In genomic region chrX:136497556-136498048, GRCh38 we compare ENCODE assay signal across 8 cellular contexts. TPM values are rescaled to one million over a fixed set of nuclear protein-coding genes. Genes with fewer than 3 reads are reported as not detected.
DNase-seq lines count a peak whose midpoint lies in the region; ATAC-seq and TF ChIP-seq lines count a peak whose summit lies in the region.

Gene HTATSF1, plus strand, starts transcription at chrX:136497592. Its CDS starts 93 bp downstream, at chrX:136497685.

- ATAC-seq in HG03342 (IDR thresholded peaks at IDR 0.05; ENCODE audit: unreplicated experiment) (peak; percentile 12), Right ventricle myocardium superior (ENCODE audit: poor library complexity) (peak; percentile 3)
- ATAC-seq in activated CD8-positive, alpha-beta T cell treated with anti-CD3 and anti-CD28 coated beads, Interleukin-2, amount 10 ng/mL, durations not matched to agents 7 days and 5 days: peak; percentile 10

- H3K4me1 Mint-ChIP-seq in activated CD8-positive, alpha-beta T cell treated with anti-CD3 and anti-CD28 coated beads, Interleukin-2, amount 10 ng/mL, durations not matched to agents 7 days and 5 days (ENCODE audit: low read depth): peaks cover 28% of the 10 kb centered on the region
- H3K4me1 Mint-ChIP-seq in progenitor cell of endocrine pancreas (ENCODE audit: low read depth): peaks cover 9% of the 10 kb centered on the region

- H3K27ac Mint-ChIP-seq in activated CD8-positive, alpha-beta T cell treated with anti-CD3 and anti-CD28 coated beads, Interleukin-2, amount 10 ng/mL, durations not matched to agents 7 days and 5 days: peak within 1 kb of the TSS; percentile 95
- H3K27ac Mint-ChIP-seq in progenitor cell of endocrine pancreas: peak within 1 kb of the TSS; percentile 99

- POLR2A ChIA-PET in activated CD8-positive, alpha-beta T cell treated with anti-CD3 and anti-CD28 coated beads, Interleukin-2, amount 10 ng/mL, durations not matched to agents 7 days and 5 days (lab: Charles Lee): interaction anchor here (0.7 to 2.2 kb wide), 4 partner anchors 9 to 383 kb away, joined by 3 to 8 read pairs (median 4); partner anchors contain the start of gene RBMX
- POLR2A ChIA-PET in GM10248 (lab: Yijun Ruan, JAX): interaction anchor here (0.6 kb wide), 1 partner anchor 22 kb away, joined by 4 read pairs; no protein-coding TSS in a partner anchor

- CTCF ChIA-PET in activated CD8-positive, alpha-beta T cell treated with anti-CD3 and anti-CD28 coated beads, Interleukin-2, amount 10 ng/mL, durations not matched to agents 7 days and 5 days (lab: Charles Lee): interaction anchor here (1.1 to 1.7 kb wide), 3 partner anchors 80 to 199 kb away, joined by 3 to 9 read pairs (median 7); no protein-coding TSS in a partner anchor
- CTCF ChIA-PET in GM10248 (lab: Yijun Ruan, JAX): no interaction called here

- H3K36me3 Mint-ChIP-seq in activated CD8-positive, alpha-beta T cell treated with anti-CD3 and anti-CD28 coated beads, Interleukin-2, amount 10 ng/mL, durations not matched to agents 7 days and 5 days (ENCODE audit: low read depth): peaks cover 27% of the 10 kb centered on the region
- H3K36me3 Mint-ChIP-seq in progenitor cell of endocrine pancreas (ENCODE audit: insufficient read depth): peaks cover 7% of the 10 kb centered on the region

- in situ Hi-C loops in ACHN (cut with HindIII; ENCODE audit: low pct_ligation_motif_present, low pct_unique_long_range_greater_than_20kb, low sequenced_read_pairs): no loop called here

- intact Hi-C loops in Right ventricle myocardium superior (cut with DNase I): no loop called here

- peak; percentile 26 for DNase-seq in stimulated activated naive CD4-positive, alpha-beta T cell treated with Interleukin-2 at 50 U/mL for 16 hours (lab: John Stamatoyannopoulos, UW)
- DNase-seq in stimulated activated naive CD4-positive, alpha-beta T cell (lab: John Stamatoyannopoulos, UW): no peak
- no peak for DNase-seq in activated CD8-positive, alpha-beta T cell treated with anti-CD3 and anti-CD28 coated beads, Interleukin-2, amount 10 ng/mL, durations not matched to agents 7 days and 5 days
- DNase-seq in Right ventricle myocardium superior (peak; percentile 41), progenitor cell of endocrine pancreas (ENCODE audit: low spot score, unreplicated experiment) (no peak), GM10248 (ENCODE audit: extremely low spot score) (no peak), ACHN (no peak)

- no peaks in the 10 kb centered on the region for H3K9me3 Mint-ChIP-seq in activated CD8-positive, alpha-beta T cell treated with anti-CD3 and anti-CD28 coated beads, Interleukin-2, amount 10 ng/mL, durations not matched to agents 7 days and 5 days (ENCODE audit: insufficient read depth)
- peaks cover 3% of the 10 kb centered on the region for H3K9me3 Mint-ChIP-seq in progenitor cell of endocrine pancreas (ENCODE audit: low read depth)

- H3K27me3 Mint-ChIP-seq in activated CD8-positive, alpha-beta T cell treated with anti-CD3 and anti-CD28 coated beads, Interleukin-2, amount 10 ng/mL, durations not matched to agents 7 days and 5 days (ENCODE audit: low read depth): peaks cover 6% of the 10 kb centered on the region
- no peaks in the 10 kb centered on the region for H3K27me3 Mint-ChIP-seq in progenitor cell of endocrine pancreas

- peak within 1 kb of the TSS; percentile 91 for H3K4me3 Mint-ChIP-seq in activated CD8-positive, alpha-beta T cell treated with anti-CD3 and anti-CD28 coated beads, Interleukin-2, amount 10 ng/mL, durations not matched to agents 7 days and 5 days
- peak within 1 kb of the TSS; percentile 91 for H3K4me3 Mint-ChIP-seq in progenitor cell of endocrine pancreas (ENCODE audit: low read depth)

- TF ChIP-seq CTCF in progenitor cell of endocrine pancreas (IDR thresholded peaks at IDR 0.05; ENCODE audit: unreplicated experiment): no peak
- TF ChIP-seq CTCF in GM10248 (IDR thresholded peaks at IDR 0.05; ENCODE audit: control extremely low read depth, extremely low read depth, low read depth, missing control alignments): no peak

RNA-seq across cellular contexts. Expression of gene HTATSF1, which starts in this region (rescaled TPM):
- 10 to 100 TPM; 93.6 to 96.2 TPM for total RNA-seq in activated CD8-positive, alpha-beta T cell treated with anti-CD3 and anti-CD28 coated beads, Interleukin-2, amount 10 ng/mL, durations not matched to agents 7 days and 5 days
- 54.7 TPM for total RNA-seq in Right ventricle myocardium superior
- 56.6 and 60.4 TPM in 2 replicates for total RNA-seq in progenitor cell of endocrine pancreas

Comparison
In these comparisons a context has a peak if more than half of its experiments do, and no peak if none do; other contexts are left out.
1. DNase-seq: peak in stimulated activated naive CD4-positive, alpha-beta T cell treated with Interleukin-2 at 50 U/mL for 16 hours (single experiment) and Right ventricle myocardium superior (single experiment); none in stimulated activated naive CD4-positive, alpha-beta T cell (0 of 6), activated CD8-positive, alpha-beta T cell treated with anti-CD3 and anti-CD28 coated beads, Interleukin-2, amount 10 ng/mL, durations not matched to agents 7 days and 5 days (single experiment), progenitor cell of endocrine pancreas (single experiment), GM10248 (single experiment) and ACHN (single experiment).
2. Peak in every context shown above with its lines, with median percentiles within 50 percentile points of each other: ATAC-seq.